Comparison of ENCODE assay signal across 1 cellular context in the genomic region with DNA sequence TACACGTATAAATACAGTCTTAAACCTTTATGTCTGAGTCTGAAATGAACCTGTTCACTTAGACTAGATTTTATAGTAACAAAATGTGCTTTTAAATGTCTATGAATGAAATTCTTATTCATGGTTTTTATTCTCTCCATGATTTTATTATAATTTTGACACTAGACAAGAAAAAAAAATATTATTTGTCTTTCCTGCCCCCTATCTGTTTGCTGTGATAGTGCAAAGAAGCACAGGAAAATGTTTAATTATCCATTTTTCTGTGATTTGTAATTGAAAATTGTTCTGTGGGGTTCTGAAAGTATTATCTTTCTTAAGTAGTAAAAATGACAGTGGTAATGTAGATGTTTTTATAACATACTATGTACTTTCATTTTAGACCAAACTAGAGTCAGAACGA.
TF ChIP-seq lines count a peak whose summit lies in the region.

No MANE protein-coding gene starts in this region.

TF ChIP-seq in SK-N-SH treated with all-trans-retinoic acid at 6 μM for 48 hours, 23 proteins besides CTCF, POLR2A, EP300 and RAD21 (continued from another document):
- TF ChIP-seq, protein P1, sequence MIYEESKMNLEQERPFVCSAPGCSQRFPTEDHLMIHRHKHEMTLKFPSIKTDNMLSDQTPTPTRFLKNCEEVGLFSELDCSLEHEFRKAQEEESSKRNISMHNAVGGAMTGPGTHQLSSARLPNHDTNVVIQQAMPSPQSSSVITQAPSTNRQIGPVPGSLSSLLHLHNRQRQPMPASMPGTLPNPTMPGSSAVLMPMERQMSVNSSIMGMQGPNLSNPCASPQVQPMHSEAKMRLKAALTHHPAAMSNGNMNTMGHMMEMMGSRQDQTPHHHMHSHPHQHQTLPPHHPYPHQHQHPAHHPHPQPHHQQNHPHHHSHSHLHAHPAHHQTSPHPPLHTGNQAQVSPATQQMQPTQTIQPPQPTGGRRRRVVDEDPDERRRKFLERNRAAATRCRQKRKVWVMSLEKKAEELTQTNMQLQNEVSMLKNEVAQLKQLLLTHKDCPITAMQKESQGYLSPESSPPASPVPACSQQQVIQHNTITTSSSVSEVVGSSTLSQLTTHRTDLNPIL (CRISPR knock-in tag; IDR thresholded peaks at IDR 0.05; ENCODE audit: low read depth): no peak
TF ChIP-seq in SK-N-SH treated with all-trans-retinoic acid at 6 μM for 48 hours: peak in this region for 0.
